In the genomic region with DNA sequence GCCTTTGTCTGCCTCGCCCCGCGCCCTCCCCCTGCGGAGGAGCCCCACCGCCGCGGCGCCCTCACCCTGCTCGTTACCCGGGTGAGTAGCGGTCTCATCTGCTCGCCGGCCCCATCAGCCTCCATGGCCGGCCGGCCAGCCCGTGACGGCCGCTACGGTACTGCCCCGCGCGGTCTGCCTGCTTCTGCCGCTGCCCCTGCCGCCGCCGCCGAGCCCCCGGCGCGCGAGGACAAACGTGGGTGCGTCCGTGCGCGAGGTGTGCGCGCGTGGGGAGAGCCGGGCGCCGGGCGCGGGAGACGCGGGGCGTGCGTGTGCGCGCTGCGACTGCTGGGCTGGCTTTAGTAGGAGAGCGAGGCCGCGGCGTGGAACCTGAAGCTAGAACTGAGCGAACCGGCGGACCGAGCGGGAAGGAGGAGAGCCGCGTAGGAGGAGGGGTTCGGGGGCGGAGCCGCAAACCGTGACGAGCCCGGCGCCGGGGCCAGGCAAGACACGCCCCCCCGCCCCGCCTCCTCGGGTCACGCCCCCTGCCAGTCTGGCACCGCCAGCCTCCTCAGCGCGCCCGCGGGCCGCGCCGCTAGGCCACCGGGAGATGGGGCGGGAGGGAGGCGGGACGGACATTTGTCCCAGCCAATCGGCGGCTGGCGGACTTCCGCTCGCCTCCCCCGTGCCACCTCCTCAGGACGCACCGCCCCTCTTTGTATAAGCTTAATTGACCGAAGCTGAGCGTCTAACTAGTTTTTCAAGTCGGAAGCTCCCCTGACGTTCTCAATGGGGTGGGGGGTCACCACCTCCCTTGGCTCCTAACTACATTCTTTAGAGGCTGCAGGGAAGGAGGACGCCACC, we compare ENCODE assay signal across 8 cellular contexts. TPM values are rescaled to one million over a fixed set of nuclear protein-coding genes. Genes with fewer than 3 reads are reported as not detected.
DNase-seq lines count a peak whose midpoint lies in the region; ATAC-seq and TF ChIP-seq lines count a peak whose summit lies in the region.

A gene (minus strand): TSS at position 383 of the 843 bp plus-strand sequence. CDS start 258 bp downstream, at position 125.

- DNase-seq in GM12865 (ENCODE audit: low read depth) (peak; percentile 98), NCI-H1417 treated with DMSO at 0.1 percent for 48 hours (lab: John Stamatoyannopoulos, UW) (peak; percentile 47), SW480 (ENCODE audit: low spot score) (peak; percentile 93), adipocyte (ENCODE audit: low read depth) (peak; percentile 98), cardiac septum (ENCODE audit: low spot score) (peak; percentile 99), pons (ENCODE audit: low spot score) (peak; percentile 96), type B pancreatic cell (ENCODE audit: extremely low spot score, unreplicated experiment) (peak; percentile 100)

- no peaks in the 10 kb centered on the region for H3K27me3 ChIP-seq in adipocyte (replicated peaks; ENCODE audit: control insufficient read depth, insufficient read depth, low read length)

- peak within 1 kb of the TSS; percentile 100 for H3K4me3 Mint-ChIP-seq in type B pancreatic cell

- no peaks in the 10 kb centered on the region for H3K9me3 Mint-ChIP-seq in type B pancreatic cell

- H3K4me3 ChIP-seq in GM12865 (ENCODE audit: low read depth, low read length): peak within 1 kb of the TSS; percentile 97
- peak within 1 kb of the TSS; percentile 98 for H3K4me3 ChIP-seq in adipocyte (ENCODE audit: low read length)

- H3K36me3 Mint-ChIP-seq in type B pancreatic cell: peaks cover 15% of the 10 kb centered on the region

- no peaks in the 10 kb centered on the region for H3K36me3 ChIP-seq in adipocyte (ENCODE audit: control insufficient read depth, insufficient read depth, low read length, severe bottlenecking)

- peak; percentile 92 for ATAC-seq in HG02763 (IDR thresholded peaks at IDR 0.05; ENCODE audit: unreplicated experiment)

- TF ChIP-seq CTCF in GM12865 (IDR thresholded peaks at IDR 0.05; ENCODE audit: insufficient read depth, low read depth, low read length, missing control alignments) (no peak), type B pancreatic cell (conservative IDR thresholded peaks at IDR 0.05) (no peak)

- no peaks in the 10 kb centered on the region for H3K9me3 ChIP-seq in adipocyte (ENCODE audit: control insufficient read depth, low read length)

- H3K4me1 Mint-ChIP-seq in type B pancreatic cell (ENCODE audit: unreplicated experiment): peaks cover 16% of the 10 kb centered on the region

- intact Hi-C loops in cardiac septum (cut with DNase I): loop anchor here (5.0 kb wide), 2 partner anchors 38 to 148 kb away; no protein-coding TSS in a partner anchor

- no peaks in the 10 kb centered on the region for H3K27me3 Mint-ChIP-seq in type B pancreatic cell

- peak within 1 kb of the TSS; percentile 97 for H3K9ac ChIP-seq in adipocyte (ENCODE audit: low read length)

- peak within 1 kb of the TSS; percentile 99 for H3K27ac Mint-ChIP-seq in type B pancreatic cell

- H3K4me1 ChIP-seq in adipocyte (ENCODE audit: control insufficient read depth, insufficient read depth, low read length): peaks cover 25% of the 10 kb centered on the region

RNA-seq across cellular contexts. Expression of the gene that starts here (rescaled TPM):
- 13.5 TPM for total RNA-seq in cardiac septum
- 31.0 and 51.8 TPM in 2 replicates for total RNA-seq in type B pancreatic cell (ENCODE audit: low replicate concordance)

Comparison
In these comparisons a context has a peak if more than half of its experiments do, and no peak if none do; other contexts are left out.
1. Peak in every context shown above with its lines: DNase-seq, ATAC-seq and H3K4me3 ChIP-seq.
2. DNase-seq: peak in every context shown above with its lines; median percentile 100 in type B pancreatic cell; 99 in cardiac septum; 98 in GM12865; 98 in adipocyte; 96 in pons; 93 in SW480; 47 in NCI-H1417 treated with DMSO at 0.1 percent for 48 hours.